In the genomic region with DNA sequence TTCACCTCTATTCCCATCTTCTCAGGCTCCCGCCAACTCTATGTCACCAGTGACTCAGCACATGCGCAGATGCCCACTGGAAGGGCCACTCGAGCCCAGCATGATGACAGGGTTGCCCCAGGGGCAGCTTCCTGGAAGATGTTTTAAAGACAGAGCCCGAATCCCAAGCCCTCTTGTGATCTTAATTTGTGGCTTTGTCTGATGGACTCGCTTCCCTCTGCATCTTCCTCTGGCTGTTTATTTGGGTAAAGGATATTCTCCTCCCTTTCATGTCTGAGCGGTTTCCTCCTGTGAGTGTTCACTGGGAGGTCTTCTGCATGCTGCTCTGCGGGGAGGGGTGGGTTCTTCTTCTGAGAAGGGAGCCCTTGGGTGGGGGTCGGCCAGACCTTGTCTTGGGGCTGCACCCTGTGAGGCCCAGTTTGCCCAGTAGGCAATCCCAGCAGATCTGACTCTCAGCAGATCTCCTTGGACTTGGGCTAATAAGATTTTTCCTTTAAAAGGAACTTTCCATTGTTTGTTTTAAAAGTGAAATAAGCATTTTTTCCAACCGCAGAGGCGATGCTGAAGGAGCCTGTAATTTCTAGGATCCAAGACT, we compare ENCODE assay signal across 26 cellular contexts.
A peak's percentile ranks its signal among the peaks of the same experiment; 100 is the strongest.
DNase-seq lines count a peak whose midpoint lies in the region; ATAC-seq and TF ChIP-seq lines count a peak whose summit lies in the region.
"Had no signal": no experiment of that assay in that cellular context is flagged by ENCODE, and none has a peak within 500 bp of the region (broad histone marks: within the 10 kb centered on the region; RNA-seq: fewer than 3 reads in every experiment).

No MANE protein-coding gene starts in this region.

- H3K4me2 ChIP-seq in IMR-90 (ENCODE audit: low read depth, low read length) (no peak overlapping the region; the same call in 1 of the 2 replicates), hepatocyte (no peak overlapping the region)

- no peak overlapping the region for H4K8ac ChIP-seq in IMR-90 (ENCODE audit: low read depth in 2 of 2, low read length in 2 of 2)

- no peak overlapping the region for H4K91ac ChIP-seq in IMR-90 (ENCODE audit: insufficient read depth, low read depth, low read length)

- H2BK120ac ChIP-seq in IMR-90 (ENCODE audit: low read depth, low read length): no peak overlapping the region

- TF ChIP-seq POLR2A in IMR-90 (IDR thresholded peaks at IDR 0.05; ENCODE audit: low read depth, low read length): no peak

- H4K20me1 ChIP-seq in IMR-90 (ENCODE audit: insufficient read depth, low read length) (no peaks in the 10 kb centered on the region), hepatocyte (ENCODE audit: insufficient read depth, poor library complexity, severe bottlenecking) (no peaks in the 10 kb centered on the region)

- in situ Hi-C loops in IMR-90 (cut with MboI; ENCODE audit: low sequenced_read_pairs) (no loop called here), astrocyte of the spinal cord (cut with HindIII; ENCODE audit: low sequenced_read_pairs) (no loop called here)

- H3K4me1 ChIP-seq in IMR-90 (ENCODE audit: control insufficient read depth, insufficient read depth, low read length) (peaks cover 4% of the 10 kb centered on the region; the same call in 1 of the 2 replicates), hepatocyte (ENCODE audit: insufficient read depth) (no peaks in the 10 kb centered on the region)
- H3K4me1 ChIP-seq: body of pancreas, right lobe of liver, stomach had no signal

- POLR2A ChIA-PET in IMR-90 (lab: Charles Lee; ENCODE audit: unreplicated experiment): no interaction called here

- BruUV-seq in IMR-90 (replicated peaks; lab: Mats Ljungman, UMichigan): no TSS peak

- H3K23ac ChIP-seq in IMR-90 (ENCODE audit: low read depth, low read length): no peak overlapping the region

- intact Hi-C loops in IMR-90 (cut with micrococcal nuclease): no loop called here

- no peak overlapping the region for H3K9ac ChIP-seq in IMR-90 (ENCODE audit: low read depth, low read length)

- H3K18ac ChIP-seq in IMR-90 (ENCODE audit: low read depth, low read length): no peak overlapping the region

- H3K9me3 ChIP-seq in IMR-90 (ENCODE audit: control insufficient read depth, insufficient read depth, low read length) (peaks cover 5% of the 10 kb centered on the region), hepatocyte (ENCODE audit: low read depth) (no peaks in the 10 kb centered on the region)
- H3K9me3 ChIP-seq: body of pancreas, right lobe of liver had no signal

- peak; percentile 40 for DNase-seq in IMR-90
- peak; percentile 58 for DNase-seq in astrocyte of the spinal cord (ENCODE audit: low read depth, low spot score)
- no peak for DNase-seq in hepatocyte (ENCODE audit: low spot score)
- DNase-seq in smooth muscle cell of the brain vasculature (ENCODE audit: low read depth, low spot score): peak; percentile 66
- DNase-seq in NK-92 (lab: John Stamatoyannopoulos, UW; ENCODE audit: unreplicated experiment): no peak
- DNase-seq: activated CD4-positive, alpha-beta T cell treated with anti-CD3 and anti-CD28 coated beads for 48 hours; activated naive CD8-positive, alpha-beta T cell treated with anti-CD3 and anti-CD28 coated beads, Interleukin-2, amount 50 U/mL, for 24 hours; body of pancreas; CD4-positive, CD25-positive, alpha-beta regulatory T cell; effector CD8-positive, alpha-beta T cell; hippocampal formation; Karpas-422; NCI-H1930; NCI-H2227 treated with DMSO at 0.1 percent for 48 hours; NCI-H69; nephron progenitor cell; posterior cingulate gyrus; right lobe of liver; RPMI8226; stimulated activated CD4-positive, alpha-beta T cell treated with anti-CD3 and anti-CD28 coated beads, Interleukin-15, amount 100 ng/mL, for 24 hours; stomach; trophoblast cell had no signal

- H3K9me2 ChIP-seq in hepatocyte (replicated peaks; ENCODE audit: insufficient read depth): no peaks in the 10 kb centered on the region

- H2AFZ ChIP-seq in IMR-90 (replicated peaks; ENCODE audit: low read length, poor library complexity) (no peak overlapping the region), hepatocyte (no peak overlapping the region)

- ATAC-seq in IMR-90 (ENCODE audit: low read depth) (peak; percentile 81), HG02678 (IDR thresholded peaks at IDR 0.05; ENCODE audit: unreplicated experiment) (no peak), GM21528 (IDR thresholded peaks at IDR 0.05; ENCODE audit: low FRiP score, unreplicated experiment) (no peak)
- ATAC-seq: activated naive CD8-positive, alpha-beta T cell treated with anti-CD3 and anti-CD28 coated beads, Interleukin-2, amount 50 U/mL, for 24 hours; body of pancreas; HCT116; right lobe of liver had no signal

- no peak overlapping the region for H3K27ac ChIP-seq in IMR-90 (ENCODE audit: insufficient read depth, low read length)
- peak overlapping the region; percentile 59 for H3K27ac ChIP-seq in hepatocyte
- H3K27ac ChIP-seq: body of pancreas, right lobe of liver, stomach, VCaP had no signal

- no peak overlapping the region for H3K56ac ChIP-seq in IMR-90 (ENCODE audit: extremely low read depth, insufficient read depth, low read length)

- no peaks in the 10 kb centered on the region for H3K79me2 ChIP-seq in hepatocyte

- no peak for TF ChIP-seq RAD21 in IMR-90 (IDR thresholded peaks at IDR 0.05; ENCODE audit: low read length)

- 100% methylated on average over 1 of the region's 10 CpGs; no CpG with 5 or more reads in 1 of the 2 experiments for WGBS in IMR-90 (ENCODE audit: extremely low coverage in 2 of 2, insufficient read length in 1 of 2), 2 experiments
- WGBS in hepatocyte (ENCODE audit: low lambda C conversion rate, missing lambda C conversion rate): 65% methylated on average over 10 of the region's 10 CpGs

- no peak overlapping the region for H2BK5ac ChIP-seq in IMR-90 (ENCODE audit: low read depth, low read length, poor library complexity, severe bottlenecking)

- no peak overlapping the region for H2BK20ac ChIP-seq in IMR-90 (ENCODE audit: low read depth, low read length)

- H2AK9ac ChIP-seq in IMR-90 (replicated peaks; ENCODE audit: low read depth, low read length, poor library complexity): no peak overlapping the region

- H3K27me3 ChIP-seq in IMR-90 (ENCODE audit: control insufficient read depth, insufficient read depth, low read length): peaks cover 30% of the 10 kb centered on the region
- H3K27me3 ChIP-seq in hepatocyte: no peaks in the 10 kb centered on the region
- H3K27me3 ChIP-seq: body of pancreas, right lobe of liver, stomach had no signal

- CTCF ChIA-PET in IMR-90 (lab: Yijun Ruan, JAX): no interaction called here

- no peak overlapping the region for H2AK5ac ChIP-seq in IMR-90 (ENCODE audit: low read depth, low read length)

- no peak overlapping the region; the same call in 1 of the 2 replicates for H4K5ac ChIP-seq in IMR-90 (ENCODE audit: low read depth, low read length)

- no peak overlapping the region for H2BK15ac ChIP-seq in IMR-90 (ENCODE audit: low read depth, low read length)

- no peaks in the 10 kb centered on the region for H3K79me1 ChIP-seq in IMR-90 (ENCODE audit: low read depth in 1 of 2, low read length in 2 of 2)

- dilution Hi-C loops in IMR-90 (cut with HindIII; ENCODE audit: low sequenced_read_pairs, unreplicated experiment): no loop called here

- 0 out of 2 replicates have a peak, but pooled peaks cover 3% of the 10 kb centered on the region for H3K9me1 ChIP-seq in IMR-90 (ENCODE audit: insufficient read depth, low read length)

- TF ChIP-seq CTCF in IMR-90 (conservative IDR thresholded peaks at IDR 0.05; ENCODE audit: low read depth, low read length) (no peak), astrocyte of the spinal cord (IDR thresholded peaks at IDR 0.05; ENCODE audit: low read depth, low read length) (no peak), hepatocyte (IDR thresholded peaks at IDR 0.05; ENCODE audit: poor library complexity) (no peak)

- H3K36me3 ChIP-seq in IMR-90 (ENCODE audit: control insufficient read depth, insufficient read depth, low read length): no peaks in the 10 kb centered on the region
- no peaks in the 10 kb centered on the region for H3K36me3 ChIP-seq in hepatocyte (replicated peaks; ENCODE audit: insufficient read depth, low read depth)
- H3K36me3 ChIP-seq: right lobe of liver, stomach had no signal

- no peak overlapping the region for H3K14ac ChIP-seq in IMR-90 (replicated peaks; ENCODE audit: low read depth, low read length)

- no peak overlapping the region for H3K4me3 ChIP-seq in IMR-90 (ENCODE audit: insufficient read depth, low read depth, low read length)
- H3K4me3 ChIP-seq in astrocyte of the spinal cord (ENCODE audit: low read depth, low read length): no peak overlapping the region
- H3K4me3 ChIP-seq in hepatocyte: no peak overlapping the region
- H3K4me3 ChIP-seq: body of pancreas, right lobe of liver, stomach had no signal

- H3K4ac ChIP-seq in IMR-90 (ENCODE audit: low read depth, low read length): no peak overlapping the region

TF ChIP-seq in IMR-90, 13 proteins besides CTCF, POLR2A, EP300 and RAD21:
- TF ChIP-seq MAFK (IDR thresholded peaks at IDR 0.05; ENCODE audit: low read depth, low read length) (no peak), MAZ (IDR thresholded peaks at IDR 0.05; ENCODE audit: borderline replicate concordance, low read depth, low read length) (no peak), NFE2L2 (IDR thresholded peaks at IDR 0.05; ENCODE audit: low read depth, low read length) (peak; percentile 29; the same call in 1 of the 2 replicates), RCOR1 (IDR thresholded peaks at IDR 0.05; ENCODE audit: insufficient replicate concordance, low read length) (no peak), MXI1 (IDR thresholded peaks at IDR 0.05; ENCODE audit: borderline replicate concordance, low read depth, low read length) (no peak)
TF ChIP-seq in IMR-90: peak in this region for 1.

Comparison
In these comparisons a context has a peak if more than half of its experiments do, and no peak if none do; other contexts are left out.
1. DNase-seq: peak in IMR-90 (single experiment), astrocyte of the spinal cord (single experiment) and smooth muscle cell of the brain vasculature (single experiment); none in hepatocyte (single experiment) and NK-92 (single experiment).